In genomic region chr10:49754951-49755350, GRCh38 we compare ENCODE assay signal across 3 cellular contexts. TPM values are rescaled to one million over a fixed set of nuclear protein-coding genes. Genes with fewer than 3 reads are reported as not detected.
"Had no signal": no experiment of that assay in that cellular context is flagged by ENCODE, and none has a peak within 500 bp of the region (broad histone marks: within the 10 kb centered on the region; RNA-seq: fewer than 3 reads in every experiment).

No MANE protein-coding gene starts in this region.

RNA-seq across cellular contexts. Expression of gene OGDHL, which starts 7.2 kb away (rescaled TPM):
- total RNA-seq: activated B cell treated with CpG ODN at 0.5 μM for 24 hours, aorta, breast epithelium had no signal
